ENCODE assay signal across 22 cellular contexts in the genomic region with DNA sequence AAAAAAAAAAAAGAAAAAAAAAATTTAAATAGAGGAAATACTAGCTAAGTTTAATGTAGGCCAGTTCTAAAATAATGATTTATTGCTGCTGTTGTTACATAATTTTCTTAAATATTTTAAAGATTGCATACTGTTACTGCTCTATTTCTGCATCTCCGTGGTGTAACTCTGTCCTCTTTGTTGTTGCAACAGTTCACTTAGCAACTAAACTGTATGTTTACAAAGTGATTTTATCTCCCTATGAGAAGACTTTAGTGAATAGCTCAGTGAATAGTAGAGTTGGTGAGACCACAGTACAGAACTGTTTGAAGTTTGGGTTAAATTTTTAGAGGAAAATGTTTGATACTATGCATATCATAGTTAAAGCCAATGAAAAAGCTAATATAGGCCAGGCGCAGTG. TPM values are rescaled to one million over a fixed set of nuclear protein-coding genes. Genes with fewer than 3 reads are reported as not detected.
"Had no signal": no experiment of that assay in that cellular context is flagged by ENCODE, and none has a peak within 500 bp of the region (broad histone marks: within the 10 kb centered on the region; RNA-seq: fewer than 3 reads in every experiment).

No MANE protein-coding gene starts in this region.

- H3K27me3 ChIP-seq: body of pancreas, left lung, testis had no signal

- H3K36me3 ChIP-seq: left lung had no signal

- H3K4me1 ChIP-seq: body of pancreas, testis had no signal

- DNase-seq: activated CD4-positive, alpha-beta T cell treated with anti-CD3 and anti-CD28 coated beads for 36 hours; activated CD8-positive, alpha-beta memory T cell treated with anti-CD3 and anti-CD28 coated beads, Interleukin-2, amount 50 U/mL, for 48 hours; activated CD8-positive, alpha-beta T cell treated with anti-CD3 and anti-CD28 coated beads for 36 hours; activated naive CD4-positive, alpha-beta T cell treated with anti-CD3 and anti-CD28 coated beads, Interleukin-2, amount 10 ng/mL, durations not matched to agents 7 days and 5 days; amniotic stem cell; body of pancreas; cortex of kidney; effector CD8-positive, alpha-beta T cell; foreskin melanocyte; head of caudate nucleus; left lung; nephron progenitor cell; stimulated activated CD4-positive, alpha-beta T cell treated with anti-CD3 and anti-CD28 coated beads, Interleukin-4, amount 100 ng/mL, for 1 hour; stimulated activated naive CD8-positive, alpha-beta T cell treated with anti-CD3 and anti-CD28 coated beads, Interleukin-15, amount 100 ng/mL, for 72 hours; T1000; testis had no signal

- H3K4me3 ChIP-seq: body of pancreas, left lung, testis had no signal

- H3K27ac ChIP-seq: body of pancreas, epithelial cell of prostate, left lung, testis, VCaP had no signal

- ATAC-seq: activated CD4-positive, alpha-beta T cell treated with anti-CD3 and anti-CD28 coated beads for 36 hours; activated CD8-positive, alpha-beta T cell treated with anti-CD3 and anti-CD28 coated beads for 36 hours; body of pancreas; left lung; stimulated activated naive CD8-positive, alpha-beta T cell treated with anti-CD3 and anti-CD28 coated beads, Interleukin-15, amount 100 ng/mL, for 72 hours had no signal

- H3K9me3 ChIP-seq: left lung, testis had no signal

RNA-seq across cellular contexts. Expression of a gene that starts 19.5 kb away (rescaled TPM):
- total RNA-seq: activated CD4-positive, alpha-beta T cell treated with anti-CD3 and anti-CD28 coated beads for 36 hours; activated CD8-positive, alpha-beta T cell treated with anti-CD3 and anti-CD28 coated beads for 36 hours; activated T-helper 1 cell treated with anti-CD3 and anti-CD28 coated beads, Interleukin-12 subunit alpha, Interleukin-12 subunit beta, Interleukin-2, Interleukin-4 antibody, amounts not matched to agents 30 ng/mL and 10 ng/mL and 1 ng/mL, durations not matched to agents 14 hours and 24 hours and 36 hours; body of pancreas; left lung; osteocyte; ureter had no signal
- polyA plus RNA-seq: keratinocyte had no signal
